Comparison of ENCODE assay signal across 24 cellular contexts in genomic region chr4:173124209-173124865, GRCh38.
DNase-seq lines count a peak whose midpoint lies in the region; ATAC-seq, FAIRE-seq and TF ChIP-seq lines count a peak whose summit lies in the region.
"Had no signal": no experiment of that assay in that cellular context is flagged by ENCODE, and none has a peak within 500 bp of the region (broad histone marks: within the 10 kb centered on the region; RNA-seq: fewer than 3 reads in every experiment).

No MANE protein-coding gene starts in this region.

- peak; percentile 68 for FAIRE-seq in HTR-8/SVneo (lab: Jason Lieb, UNC)
- FAIRE-seq: A204.1, GM12878, GM18507, GM19239 had no signal

- no peak for TF ChIP-seq POLR2A in erythroblast (IDR thresholded peaks at IDR 0.05; ENCODE audit: low read length)

- ATAC-seq in GM19455 (IDR thresholded peaks at IDR 0.05; ENCODE audit: unreplicated experiment): no peak
- ATAC-seq: GM12878 had no signal

- DNase-seq in HTR-8/SVneo (ENCODE audit: insufficient read length, low spot score) (no peak), erythroblast (lab: John Stamatoyannopoulos, UW) (peak; percentile 17 to 78), RPMI8226 (no peak), islet precursor cell (no peak)
- DNase-seq: 8988T; ACHN; BE2C; C1 segment of cervical spinal cord; CD4-positive, alpha-beta memory T cell; CD4-positive, CD25-positive, alpha-beta regulatory T cell; CD8-positive, alpha-beta memory T cell; COR-L47; DMS 273 treated with DMSO at 0.1 percent for 48 hours; DMS153; DMS53; DMS79; DND-41; EL; GDM1 had no signal

Comparison
In these comparisons a context has a peak if more than half of its experiments do, and no peak if none do; other contexts are left out.
1. DNase-seq: peak in erythroblast (2 of 2); none in HTR-8/SVneo (single experiment), RPMI8226 (single experiment) and islet precursor cell (single experiment).